ENCODE assay signal across 11 cellular contexts in the genomic region with DNA sequence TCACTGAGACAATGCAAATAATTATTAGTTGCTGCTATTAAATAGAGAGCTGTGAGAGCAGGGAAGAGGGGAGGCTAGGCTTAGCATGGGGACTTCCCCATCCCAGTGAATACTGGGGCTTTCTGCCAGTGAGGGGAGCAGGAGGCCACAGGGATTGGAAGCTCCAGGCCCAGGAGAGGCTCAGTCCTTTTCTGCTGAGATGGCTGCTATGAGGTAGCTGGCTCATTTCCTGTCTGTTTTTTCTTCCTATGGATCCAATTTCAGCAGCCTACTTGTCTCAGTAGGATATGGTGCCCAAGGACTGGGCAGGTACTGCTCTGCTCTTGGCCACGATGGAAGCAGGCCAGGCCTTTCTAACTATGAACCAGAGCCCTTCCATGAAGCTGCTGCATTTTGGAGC. TPM values are rescaled to one million over a fixed set of nuclear protein-coding genes. Genes with fewer than 3 reads are reported as not detected.
DNase-seq lines count a peak whose midpoint lies in the region; ATAC-seq, FAIRE-seq and TF ChIP-seq lines count a peak whose summit lies in the region.
"Had no signal": no experiment of that assay in that cellular context is flagged by ENCODE, and none has a peak within 500 bp of the region (broad histone marks: within the 10 kb centered on the region; RNA-seq: fewer than 3 reads in every experiment).

No MANE protein-coding gene starts in this region.

- H3F3A ChIP-seq in neural progenitor cell (ENCODE audit: low read depth): peaks cover 82% of the 10 kb centered on the region

- H3K4me1 ChIP-seq in neural progenitor cell (peaks cover 53% of the 10 kb centered on the region), kidney (ENCODE audit: control insufficient read depth in 1 of 2, insufficient read depth in 1 of 2, low read depth in 1 of 2, low read length in 2 of 2) (no peaks in the 10 kb centered on the region)

- no peak overlapping the region for H3K27ac Mint-ChIP-seq in neural progenitor cell

- no peak overlapping the region for H3K27ac ChIP-seq in brain microvascular endothelial cell
- H3K27ac ChIP-seq in neural progenitor cell: peak overlapping the region; percentile 25
- no peak overlapping the region for H3K27ac ChIP-seq in kidney (ENCODE audit: low read depth in 2 of 2, low read length in 2 of 2)
- H3K27ac ChIP-seq: tibial artery had no signal

- peaks cover 45% of the 10 kb centered on the region for H4K20me1 ChIP-seq in neural progenitor cell (ENCODE audit: low read depth)

- H3K9ac ChIP-seq in neural progenitor cell (no peak overlapping the region), kidney (ENCODE audit: low read length in 2 of 2) (no peak overlapping the region)

- intact Hi-C loops in kidney (cut with DNase I): no loop called here

- H3K4me2 ChIP-seq in neural progenitor cell: no peak overlapping the region

- TF ChIP-seq POLR2A in GM18505 (IDR thresholded peaks at IDR 0.05; ENCODE audit: borderline replicate concordance, extremely low read depth, insufficient read depth, insufficient read length): no peak

- no peak for FAIRE-seq in kidney (lab: Jason Lieb, UNC)
- FAIRE-seq: A549 had no signal

- ATAC-seq in GM18505 (IDR thresholded peaks at IDR 0.05; ENCODE audit: unreplicated experiment): no peak

- DNase-seq in DMS79 (lab: John Stamatoyannopoulos, UW) (peak; percentile 2), DMS79 treated with DMSO at 0.1 percent for 48 hours (lab: John Stamatoyannopoulos, UW) (no peak), NCI-H1092 (lab: John Stamatoyannopoulos, UW) (peak; percentile 24), brain microvascular endothelial cell (peak; percentile 16), neural progenitor cell (ENCODE audit: low spot score) (no peak), kidney (no peak), NOMO-1 treated with dmso at 0.1 percent for 144 hours (lab: John Stamatoyannopoulos, UW; ENCODE audit: unreplicated experiment) (no peak)
- DNase-seq: natural killer cell had no signal

- H3K4me3 ChIP-seq in brain microvascular endothelial cell (ENCODE audit: low read depth, low read length) (no peak overlapping the region), neural progenitor cell (no peak overlapping the region), kidney (ENCODE audit: low read length in 2 of 2) (no peak overlapping the region)
- H3K4me3 ChIP-seq: A549, tibial artery had no signal

- peaks cover 4% of the 10 kb centered on the region for H3K27me3 Mint-ChIP-seq in neural progenitor cell (ENCODE audit: insufficient read depth, low read depth)

- no peaks in the 10 kb centered on the region for H3K9me3 ChIP-seq in neural progenitor cell (ENCODE audit: low read depth)
- H3K9me3 ChIP-seq in kidney (ENCODE audit: control insufficient read depth in 1 of 2, low read length in 2 of 2): no peaks in the 10 kb centered on the region
- H3K9me3 ChIP-seq: A549, tibial artery had no signal

- no peaks in the 10 kb centered on the region for H3K9me3 Mint-ChIP-seq in neural progenitor cell
- H3K9me3 Mint-ChIP-seq: natural killer cell had no signal

- TF ChIP-seq CTCF in brain microvascular endothelial cell (IDR thresholded peaks at IDR 0.05; ENCODE audit: low read depth, low read length, missing control alignments) (no peak), neural progenitor cell (IDR thresholded peaks at IDR 0.05) (no peak), kidney (IDR thresholded peaks at IDR 0.05; ENCODE audit: borderline replicate concordance, extremely low read depth, insufficient read depth) (no peak)

- H3K36me3 ChIP-seq in brain microvascular endothelial cell (replicated peaks): peaks cover 7% of the 10 kb centered on the region
- H3K36me3 ChIP-seq in neural progenitor cell: peaks cover 2% of the 10 kb centered on the region
- H3K36me3 ChIP-seq in kidney (ENCODE audit: control insufficient read depth in 1 of 2, insufficient read depth in 2 of 2, low read length in 2 of 2): no peaks in the 10 kb centered on the region

- peaks cover 33% of the 10 kb centered on the region for H3K79me2 ChIP-seq in neural progenitor cell (ENCODE audit: low read depth)

- peaks cover 36% of the 10 kb centered on the region for H3K36me3 Mint-ChIP-seq in neural progenitor cell
- H3K36me3 Mint-ChIP-seq: natural killer cell had no signal

- no peak overlapping the region for H3K4me3 Mint-ChIP-seq in neural progenitor cell
- H3K4me3 Mint-ChIP-seq: natural killer cell had no signal

- peaks cover 50% of the 10 kb centered on the region for H3K4me1 Mint-ChIP-seq in neural progenitor cell

- in situ Hi-C loops in brain microvascular endothelial cell (cut with HindIII; ENCODE audit: low pct_ligation_motif_present, low sequenced_read_pairs): loop anchor here (10.0 kb wide), 1 partner anchor 99 kb away; a partner anchor contains a TSS

- H3K27me3 ChIP-seq in brain microvascular endothelial cell (replicated peaks) (no peaks in the 10 kb centered on the region), neural progenitor cell (no peaks in the 10 kb centered on the region)
- H3K27me3 ChIP-seq: tibial artery had no signal

- no peak overlapping the region for H2AFZ ChIP-seq in neural progenitor cell (replicated peaks)

RNA-seq across cellular contexts. Expression of a gene that starts 10.0 kb away (rescaled TPM):
- 356 and 519 TPM in 2 replicates for total RNA-seq in neural progenitor cell (ENCODE audit: low replicate concordance)
- 50.4 TPM for total RNA-seq in kidney
- 101 TPM for polyA plus RNA-seq in kidney (ENCODE audit: insufficient read depth, low read depth, low replicate concordance)

RNA-seq across cellular contexts. Expression of a gene that starts 20.8 kb away (rescaled TPM):
- total RNA-seq in neural progenitor cell (ENCODE audit: low replicate concordance) (1.1 and 3.7 TPM in 2 replicates), kidney (52.0 TPM)
- 30.2 TPM for polyA plus RNA-seq in kidney (ENCODE audit: insufficient read depth, low read depth, low replicate concordance)

RNA-seq across cellular contexts. Expression of a gene that starts 37.0 kb away (rescaled TPM):
- total RNA-seq in neural progenitor cell (ENCODE audit: low replicate concordance): 15.2 and 17.1 TPM in 2 replicates
- 0.38 TPM for total RNA-seq in kidney
- not detected for polyA plus RNA-seq in kidney (ENCODE audit: insufficient read depth, low read depth, low replicate concordance)

Comparison
In these comparisons a context has a peak if more than half of its experiments do, and no peak if none do; other contexts are left out.
1. DNase-seq: peak in DMS79 (single experiment), NCI-H1092 (single experiment) and brain microvascular endothelial cell (single experiment); none in DMS79 treated with DMSO at 0.1 percent for 48 hours (single experiment), neural progenitor cell (single experiment), kidney (single experiment) and NOMO-1 treated with dmso at 0.1 percent for 144 hours (single experiment).
2. RNA of a gene that starts 20.8 kb away (total RNA-seq): 52.0 TPM in kidney (single experiment); 1.1 to 3.7 TPM in neural progenitor cell; every median in the first group is over 10 times any median in the second.
3. RNA of a gene that starts 37.0 kb away (total RNA-seq): 15.2 to 17.1 TPM in neural progenitor cell; 0.38 TPM in kidney (single experiment); every median in the first group is over 10 times any median in the second.